In genomic region chr22:31148953-31149627, GRCh38 we compare ENCODE assay signal across 8 cellular contexts. TPM values are rescaled to one million over a fixed set of nuclear protein-coding genes. Genes with fewer than 3 reads are reported as not detected.
A peak's percentile ranks its signal among the peaks of the same experiment; 100 is the strongest.
DNase-seq lines count a peak whose midpoint lies in the region; ATAC-seq and TF ChIP-seq lines count a peak whose summit lies in the region.
"Had no signal": no experiment of that assay in that cellular context is flagged by ENCODE, and none has a peak within 500 bp of the region (broad histone marks: within the 10 kb centered on the region; RNA-seq: fewer than 3 reads in every experiment).

No MANE protein-coding gene starts in this region.

- no peaks in the 10 kb centered on the region for H3F3A ChIP-seq in SU-DHL-6 (ENCODE audit: insufficient read depth)

- H3K27ac ChIP-seq in SU-DHL-6 (ENCODE audit: low read depth, low read length), result no peak overlapping the region

- TF ChIP-seq CTCF in GM10266 (IDR thresholded peaks at IDR 0.05; ENCODE audit: control insufficient read depth, insufficient read depth, low read depth, missing control alignments) (peak; percentile 72), SU-DHL-6 (IDR thresholded peaks at IDR 0.05; ENCODE audit: insufficient read depth, low read length, poor library complexity, severe bottlenecking) (peak; percentile 52)

- H3K36me3 ChIP-seq in SU-DHL-6 (ENCODE audit: low read length), result no peaks in the 10 kb centered on the region

- H3K9me3 ChIP-seq in SU-DHL-6 (ENCODE audit: insufficient read depth, low read length), result no peaks in the 10 kb centered on the region

- H3K79me2 ChIP-seq in SU-DHL-6 (ENCODE audit: insufficient read depth, low read length), result no peaks in the 10 kb centered on the region

- no peak for ATAC-seq in HG03432 (IDR thresholded peaks at IDR 0.05; ENCODE audit: unreplicated experiment)

- no peak overlapping the region for H2AFZ ChIP-seq in SU-DHL-6 (ENCODE audit: low read depth, low read length, severe bottlenecking)

- H3K27me3 ChIP-seq in SU-DHL-6 (ENCODE audit: low read length), result no peaks in the 10 kb centered on the region

- peak; percentile 71 for DNase-seq in GM10266 (ENCODE audit: extremely low spot score)
- peak; percentile 55 for DNase-seq in NCI-H1436 (lab: John Stamatoyannopoulos, UW)
- peak; percentile 88 for DNase-seq in cerebellum (ENCODE audit: low spot score)
- peak; percentile 59 for DNase-seq in kidney glomerular epithelial cell (lab: John Stamatoyannopoulos, UW)
- DNase-seq in stimulated activated CD4-positive, alpha-beta T cell treated with anti-CD3 and anti-CD28 coated beads, Interleukin-15, amount 100 ng/mL, for 24 hours, result peak; percentile 45

- H3K9me2 ChIP-seq in SU-DHL-6 (replicated peaks; ENCODE audit: insufficient read depth, low read length), result no peaks in the 10 kb centered on the region

- H3K4me3 ChIP-seq in SU-DHL-6 (ENCODE audit: insufficient read depth, low read length, poor library complexity, severe bottlenecking), result no peak overlapping the region

- no peak overlapping the region for H3K4me2 ChIP-seq in SU-DHL-6 (ENCODE audit: low read depth, low read length, poor library complexity, severe bottlenecking)

- H4K20me1 ChIP-seq in SU-DHL-6 (ENCODE audit: low read depth, low read length), result no peaks in the 10 kb centered on the region

- no peak overlapping the region for H3K9ac ChIP-seq in SU-DHL-6 (ENCODE audit: low read length)

RNA-seq across cellular contexts. Expression of gene PLA2G3, which starts 8.8 kb away (rescaled TPM):
- total RNA-seq in cerebellum, result not detected
- total RNA-seq: urinary bladder had no signal

RNA-seq across cellular contexts. Expression of gene RNF185, which starts 10.9 kb away (rescaled TPM):
- total RNA-seq in cerebellum, result 20.7 TPM

RNA-seq across cellular contexts. Expression of gene INPP5J, which starts 26.3 kb away (rescaled TPM):
- 0.73 TPM for total RNA-seq in cerebellum

RNA-seq across cellular contexts. Expression of gene SELENOM, which starts 41.7 kb away (rescaled TPM):
- 11.1 TPM for total RNA-seq in cerebellum
